ENCODE assay signal across 8 cellular contexts in the genomic region with DNA sequence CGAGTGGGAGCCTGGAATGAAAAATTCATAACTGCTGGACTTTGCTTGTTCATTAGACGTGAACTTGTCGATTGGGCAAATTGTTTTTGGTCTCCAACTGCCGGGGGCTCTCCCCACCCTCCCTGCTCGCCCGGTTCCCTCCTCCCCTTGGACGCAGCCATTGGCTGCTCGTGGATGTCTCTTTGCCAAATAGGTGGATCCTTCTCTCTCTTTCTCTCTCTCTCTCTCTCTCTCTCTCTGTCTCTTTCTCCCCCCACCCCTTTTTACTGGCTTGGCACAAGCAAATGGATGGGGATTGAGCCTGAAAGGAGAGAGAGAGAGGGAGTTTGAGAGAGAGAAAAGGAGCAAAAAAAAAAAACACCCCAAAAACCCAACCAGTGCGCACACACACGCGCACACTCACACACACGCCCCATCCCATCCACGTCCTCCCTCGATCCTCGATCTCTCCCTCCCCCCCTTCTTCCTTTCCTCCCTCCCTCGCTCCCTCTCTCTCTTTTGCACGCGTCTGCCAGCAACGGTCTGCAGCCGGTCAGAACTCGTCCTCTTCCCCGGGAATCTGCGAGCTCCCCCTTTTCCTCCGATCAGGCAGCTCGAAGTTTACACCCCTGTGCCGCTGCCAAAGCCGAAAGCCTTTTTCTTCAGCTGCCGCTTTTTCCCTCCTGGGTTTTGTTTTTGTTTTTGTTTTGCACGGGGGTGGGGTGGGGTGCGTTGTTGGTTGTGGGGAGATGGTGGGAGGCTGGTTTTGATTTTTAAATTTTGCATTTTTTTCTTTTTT. TPM values are rescaled to one million over a fixed set of nuclear protein-coding genes. Genes with fewer than 3 reads are reported as not detected.
DNase-seq lines count a peak whose midpoint lies in the region; ATAC-seq and TF ChIP-seq lines count a peak whose summit lies in the region.

No MANE protein-coding gene starts in this region.

- BruUV-seq in MCF 10A (replicated peaks; lab: Mats Ljungman, UMichigan) = no TSS peak

- H3K36me3 Mint-ChIP-seq in MCF 10A (ENCODE audit: insufficient read depth, unreplicated experiment) = peaks cover 6% of the 10 kb centered on the region
- peaks cover 4 to 8% (median 6%) of the 10 kb centered on the region in 3 donors for H3K36me3 Mint-ChIP-seq in immature natural killer cell

- H3K4me1 Mint-ChIP-seq in MCF 10A (ENCODE audit: insufficient read depth, unreplicated experiment) (peaks cover 48% of the 10 kb centered on the region), immature natural killer cell (peaks cover 17 to 30% of the 10 kb centered on the region in 2 donors)

- intact Hi-C loops in MCF 10A (cut with micrococcal nuclease) = loop anchor here (5.0 kb wide), 1 partner anchor 39 kb away; no protein-coding TSS in a partner anchor

- H3K27ac Mint-ChIP-seq in MCF 10A (ENCODE audit: low read depth, unreplicated experiment) (peak overlapping the region; percentile 69), immature natural killer cell (peak overlapping the region in 1 of 6 donors; percentile 54)

- H3K27me3 Mint-ChIP-seq in MCF 10A (ENCODE audit: insufficient read depth, unreplicated experiment) (no peaks in the 10 kb centered on the region), immature natural killer cell (ENCODE audit: low read depth in 3 of 3) (peaks cover 25 to 38% (median 34%) of the 10 kb centered on the region in 3 donors)

- peak overlapping the region; percentile 62 for H3K4me3 ChIP-seq in AG09309 (ENCODE audit: control insufficient read depth, low read depth, low read length)

- H3K4me3 Mint-ChIP-seq in MCF 10A (ENCODE audit: unreplicated experiment) (peak overlapping the region; percentile 69), immature natural killer cell (peak overlapping the region; percentile 54 to 69 (median 60))

- TF ChIP-seq POLR2A in GM19193 (IDR thresholded peaks at IDR 0.05; ENCODE audit: extremely low read depth, insufficient read depth, insufficient read length) = peak; percentile 23

- POLR2A ChIA-PET in MCF 10A (lab: Yijun Ruan, JAX) = interaction anchor here (0.5 to 3.1 kb wide), 14 partner anchors 8 to 725 kb away, joined by 3 to 30 read pairs (median 4); a partner anchor contains a TSS

- ATAC-seq in GM21526 (IDR thresholded peaks at IDR 0.05; ENCODE audit: low FRiP score, unreplicated experiment) (no peak), GM21723 (IDR thresholded peaks at IDR 0.05; ENCODE audit: unreplicated experiment) (no peak)

- CTCF ChIA-PET in MCF 10A (lab: Yijun Ruan, JAX) = interaction anchor here (0.6 to 2.3 kb wide), 8 partner anchors 17 to 655 kb away, joined by 3 to 8 read pairs (median 4); partner anchors contain the start of gene TRMT1

- TF ChIP-seq CTCF in AG09309 (IDR thresholded peaks at IDR 0.05; ENCODE audit: control insufficient read depth, insufficient read depth, low read depth, low read length, missing control alignments) (no peak), MCF 10A (IDR thresholded peaks at IDR 0.05; ENCODE audit: unreplicated experiment) (no peak)

- peak; percentile 96 for DNase-seq in AG09309 (ENCODE audit: low read depth)
- peak; percentile 9 for DNase-seq in NCI-H748 treated with DMSO at 0.1 percent for 48 hours (lab: John Stamatoyannopoulos, UW)
- DNase-seq in MCF 10A (ENCODE audit: unreplicated experiment) = peak; percentile 94
- DNase-seq in immature natural killer cell = peak in 1 of 3 donors; percentile 12
- peak; percentile 72 for DNase-seq in smooth muscle cell of the brain vasculature (ENCODE audit: low read depth, low spot score)

- no peaks in the 10 kb centered on the region for H3K9me3 Mint-ChIP-seq in MCF 10A (ENCODE audit: unreplicated experiment)
- H3K9me3 Mint-ChIP-seq in immature natural killer cell = peaks cover 0 to 1% (median 0%) of the 10 kb centered on the region in 6 donors

RNA-seq across cellular contexts. Expression of gene NFIX, which starts 27.8 kb away (rescaled TPM):
- total RNA-seq in MCF 10A (2022) = 26.9 and 27.2 TPM in 2 replicates
- under 1 TPM in 1 of 3 donors, not detected in 2; 0.49 TPM for polyA plus RNA-seq in immature natural killer cell

RNA-seq across cellular contexts. Expression of gene DAND5, which starts 53.7 kb away (rescaled TPM):
- total RNA-seq in MCF 10A (2022) = not detected in 2 replicates
- not detected for polyA plus RNA-seq in immature natural killer cell
